In the genomic region with DNA sequence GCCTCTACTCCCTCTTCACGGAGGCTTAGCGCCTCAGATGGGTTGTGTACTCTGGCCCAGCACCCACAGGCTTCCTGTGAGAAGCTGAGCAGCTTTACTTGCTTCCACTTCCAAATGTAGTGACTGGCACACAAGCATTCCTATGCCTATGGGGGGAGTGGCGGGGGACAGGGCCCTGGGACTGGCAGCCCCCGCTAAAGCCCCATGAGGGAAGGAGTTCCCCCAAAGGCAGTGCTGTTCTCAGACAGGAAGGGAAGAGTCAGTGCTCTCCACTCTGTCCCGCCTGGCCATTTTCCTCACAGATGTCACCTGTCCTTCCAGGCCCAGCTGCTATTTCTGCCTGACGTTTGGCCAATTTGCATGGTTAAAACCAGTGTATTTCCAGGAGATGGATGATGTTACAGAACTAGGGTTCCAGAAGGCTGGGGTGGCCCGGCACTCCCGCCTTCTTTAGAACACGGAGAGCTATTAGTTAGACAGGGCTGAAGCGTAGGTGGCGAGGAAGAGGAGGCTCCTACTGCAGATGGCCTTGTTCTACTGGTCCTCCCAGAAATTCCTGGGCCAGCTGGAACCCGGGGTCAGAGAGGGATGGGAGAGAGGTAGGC, we compare ENCODE assay signal across 16 cellular contexts.
A peak's percentile ranks its signal among the peaks of the same experiment; 100 is the strongest.
DNase-seq lines count a peak whose midpoint lies in the region; ATAC-seq, FAIRE-seq and TF ChIP-seq lines count a peak whose summit lies in the region.
"Had no signal": no experiment of that assay in that cellular context is flagged by ENCODE, and none has a peak within 500 bp of the region (broad histone marks: within the 10 kb centered on the region; RNA-seq: fewer than 3 reads in every experiment).

No MANE protein-coding gene starts in this region.

- H4K91ac ChIP-seq in H1 (replicated peaks; ENCODE audit: insufficient read length, low read length), result no peak overlapping the region

- H4K20me1 ChIP-seq in H1 (replicated peaks in 1 of 2; ENCODE audit: control insufficient read depth in 1 of 2, insufficient read depth in 2 of 2, low read length in 2 of 2), result no peaks in the 10 kb centered on the region

- H3K18ac ChIP-seq in H1 (ENCODE audit: extremely low read depth, low read length), result no peak overlapping the region

- H4K5ac ChIP-seq in H1 (ENCODE audit: insufficient read length, low read depth, low read length), result no peak overlapping the region

- no peak for TF ChIP-seq EP300 in H1 (IDR thresholded peaks at IDR 0.05; ENCODE audit: borderline replicate concordance in 1 of 2, low read depth in 2 of 2, low read length in 2 of 2)

- no peak for TF ChIP-seq RAD21 in H1 (IDR thresholded peaks at IDR 0.05 in 1 of 2, conservative IDR thresholded peaks at IDR 0.05 in 1 of 2; ENCODE audit: low read depth in 2 of 2, low read length in 2 of 2)

- no peak for TF ChIP-seq POLR2A in H1 (IDR thresholded peaks at IDR 0.05; ENCODE audit: control extremely low read depth in 1 of 2, low read depth in 2 of 2, low read length in 2 of 2)

- CTCF ChIA-PET in H1 (lab: Charles Lee; ENCODE audit: partially characterized antibody), result interaction anchor here (0.8 to 1.3 kb wide), 3 partner anchors 9 to 19 kb away, joined by 3 to 4 read pairs (median 3); no protein-coding TSS in a partner anchor

- intact Hi-C loops in tibial artery (cut with DNase I; ENCODE audit: low total_unique reads), result no loop called here

- no peaks in the 10 kb centered on the region for H3K79me1 ChIP-seq in H1 (ENCODE audit: low read depth, low read length)

- no peak overlapping the region for H4K8ac ChIP-seq in H1 (ENCODE audit: extremely low read depth, insufficient read depth, low read length)

- H3K56ac ChIP-seq in H1 (replicated peaks; ENCODE audit: insufficient read length, low read depth, low read length), result no peak overlapping the region

- H3K79me2 ChIP-seq in H1 (ENCODE audit: control insufficient read depth in 1 of 2, insufficient read depth in 2 of 2, low read length in 2 of 2), result no peaks in the 10 kb centered on the region

- no peak overlapping the region for H3K4ac ChIP-seq in H1 (replicated peaks; ENCODE audit: insufficient read length, low read depth, low read length)

- no peak for TF ChIP-seq CTCF in H1 (IDR thresholded peaks at IDR 0.05; ENCODE audit: control extremely low read depth in 1 of 3, insufficient read depth in 1 of 3, low read depth in 1 of 3, low read length in 3 of 3)
- TF ChIP-seq CTCF in tibial artery (IDR thresholded peaks at IDR 0.05), result no peak

- POLR2A ChIA-PET in H1 (lab: Charles Lee; ENCODE audit: partially characterized antibody), result no interaction called here

- peaks cover 0 to 5% (median 0%) of the 10 kb centered on the region in 4 experiments; a peak in 4 of 7 replicates for H3K4me1 ChIP-seq in H1 (replicated peaks in 1 of 4; ENCODE audit: control insufficient read depth in 3 of 4, insufficient read depth in 4 of 4, low read length in 3 of 4)
- H3K4me1 ChIP-seq in tibial artery, result no peaks in the 10 kb centered on the region

- no peak overlapping the region; the same call in 1 of the 2 replicates for H2BK5ac ChIP-seq in H1 (ENCODE audit: low read depth, low read length)

- H3K4me2 ChIP-seq in H1 (ENCODE audit: insufficient read depth in 1 of 2, low read depth in 2 of 2, low read length in 2 of 2), result no peak overlapping the region

- H3K4me3 ChIP-seq in H1 (ENCODE audit: extremely low read depth in 1 of 4, insufficient read depth in 2 of 4, low read depth in 3 of 4, low read length in 4 of 4), result no peak overlapping the region
- no peak overlapping the region for H3K4me3 ChIP-seq in tibial artery

- no peak for FAIRE-seq in H1 (lab: Jason Lieb, UNC)
- FAIRE-seq: A204.1, GM19239, H54 had no signal

- H3K36me3 ChIP-seq in H1 (ENCODE audit: control insufficient read depth in 2 of 4, insufficient read depth in 4 of 4, low read length in 3 of 4) (no peaks in the 10 kb centered on the region), tibial artery (no peaks in the 10 kb centered on the region)

- no peak overlapping the region for H3K14ac ChIP-seq in H1 (ENCODE audit: insufficient read length)

- H3K9me3 ChIP-seq in H1 (ENCODE audit: insufficient read depth in 2 of 2, low read depth in 1 of 2, low read length in 1 of 2) (no peaks in the 10 kb centered on the region), tibial artery (peaks cover 3 to 22% (median 18%) of the 10 kb centered on the region in 3 donors)

- H3K27me3 ChIP-seq in H1 (replicated peaks in 1 of 4; ENCODE audit: control insufficient read depth in 3 of 4, extremely low read depth in 1 of 4, insufficient read depth in 3 of 4, low read length in 3 of 4) (no peaks in the 10 kb centered on the region), tibial artery (peaks cover 0 to 6% of the 10 kb centered on the region in 2 donors)

- H2BK15ac ChIP-seq in H1 (ENCODE audit: low read length), result peak overlapping the region; percentile 29; the same call in 1 of the 2 replicates

- 0 out of 2 replicates have a peak overlapping the region, but pooled peaks have one; percentile 32 for H2BK20ac ChIP-seq in H1 (ENCODE audit: low read length)

- H3K23me2 ChIP-seq in H1 (ENCODE audit: low read depth, low read length), result no peaks in the 10 kb centered on the region

- DNase-seq in activated effector memory CD4-positive, alpha-beta T cell treated with anti-CD3 and anti-CD28 coated beads, Interleukin-2, amount 50 U/mL, for 16 hours, result peak; percentile 53
- no peak for DNase-seq in activated effector memory CD4-positive, alpha-beta T cell treated with Interleukin-2 at 50 U/mL for 16 hours
- DNase-seq in H1 (ENCODE audit: low read depth in 1 of 2, low spot score in 2 of 2) (peak in 1 of 2 experiments; percentile 39), myocyte (ENCODE audit: low read depth) (peak; percentile 18), GF-D8 (lab: John Stamatoyannopoulos, UW) (no peak), tibial artery (no peak)
- DNase-seq: C1 segment of cervical spinal cord; Calu3; CD4-positive, alpha-beta T cell; DND-41; GDM1 had no signal

- no peak overlapping the region for H2AFZ ChIP-seq in H1 (ENCODE audit: low read length)

- no peak overlapping the region for H3K9ac ChIP-seq in H1 (replicated peaks in 1 of 4; ENCODE audit: extremely low read depth in 1 of 4, low read depth in 3 of 4, low read length in 3 of 4)

- no peak overlapping the region for H2AK5ac ChIP-seq in H1 (ENCODE audit: low read depth, low read length)

- no peak for ATAC-seq in GM21526 (IDR thresholded peaks at IDR 0.05; ENCODE audit: low FRiP score, unreplicated experiment)

- no peak overlapping the region for H3K23ac ChIP-seq in H1 (ENCODE audit: insufficient read length)

- no peak overlapping the region for H2BK120ac ChIP-seq in H1 (replicated peaks; ENCODE audit: low read depth, low read length)

- H3K27ac ChIP-seq in H1 (ENCODE audit: low read depth, low read length), result no peak overlapping the region
- no peak overlapping the region for H3K27ac ChIP-seq in tibial artery
- H3K27ac ChIP-seq: HL-60 had no signal

- H2BK12ac ChIP-seq in H1 (ENCODE audit: low read depth, low read length), result peak overlapping the region; percentile 50; the same call in 1 of the 2 replicates

- 93% methylated on average over 12 of the region's 12 CpGs; no CpG with 5 or more reads in 1 of the 2 experiments for WGBS in H1 (ENCODE audit: extremely low coverage in 1 of 2, insufficient coverage in 1 of 2, insufficient read length in 1 of 2, insufficient replicate concordance in 2 of 2, low coverage in 1 of 2, low lambda C conversion rate in 2 of 2, missing lambda C conversion rate in 1 of 2), 2 experiments

TF ChIP-seq in H1, 55 proteins besides CTCF, POLR2A, EP300 and RAD21:
- no peak for TF ChIP-seq SP2 (IDR thresholded peaks at IDR 0.05; ENCODE audit: low read length)
- TF ChIP-seq GTF2F1 (IDR thresholded peaks at IDR 0.05; ENCODE audit: borderline replicate concordance, low read depth, low read length), result no peak
- TF ChIP-seq RXRA (IDR thresholded peaks at IDR 0.05; ENCODE audit: insufficient read depth, low read depth, low read length), result no peak
- no peak for TF ChIP-seq CREB1 (IDR thresholded peaks at IDR 0.05)
- no peak for TF ChIP-seq MAFK (IDR thresholded peaks at IDR 0.05; ENCODE audit: low read depth, low read length)
- TF ChIP-seq PHF8 (conservative IDR thresholded peaks at IDR 0.05; ENCODE audit: low read depth, low read length), result no peak
- TF ChIP-seq, protein P1, sequence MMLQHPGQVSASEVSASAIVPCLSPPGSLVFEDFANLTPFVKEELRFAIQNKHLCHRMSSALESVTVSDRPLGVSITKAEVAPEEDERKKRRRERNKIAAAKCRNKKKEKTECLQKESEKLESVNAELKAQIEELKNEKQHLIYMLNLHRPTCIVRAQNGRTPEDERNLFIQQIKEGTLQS (IDR thresholded peaks at IDR 0.05; ENCODE audit: insufficient read depth, low read depth, low read length), result no peak
- no peak for TF ChIP-seq ZNF274 (IDR thresholded peaks at IDR 0.05; ENCODE audit: borderline replicate concordance, extremely low read depth, low read length)
- TF ChIP-seq TCF12 (IDR thresholded peaks at IDR 0.05; ENCODE audit: low read depth, low read length), result no peak
- no peak for TF ChIP-seq TAF7 (optimal IDR thresholded peaks at IDR 0.05; ENCODE audit: borderline replicate concordance, low read depth, low read length)
- no peak for TF ChIP-seq BACH1 (IDR thresholded peaks at IDR 0.05; ENCODE audit: low read length)
- TF ChIP-seq HDAC2 (IDR thresholded peaks at IDR 0.05; ENCODE audit: borderline replicate concordance in 1 of 2, low read depth in 2 of 2, low read length in 2 of 2), result no peak
- no peak for TF ChIP-seq BRCA1 (IDR thresholded peaks at IDR 0.05; ENCODE audit: low read depth, low read length)
- no peak for TF ChIP-seq YY1 (IDR thresholded peaks at IDR 0.05; ENCODE audit: low read depth, low read length)
- no peak for TF ChIP-seq CBX8 (IDR thresholded peaks at IDR 0.05; ENCODE audit: borderline replicate concordance, low read depth, low read length)

Comparison
In these comparisons a context has a peak if more than half of its experiments do, and no peak if none do; other contexts are left out.
1. DNase-seq: peak in activated effector memory CD4-positive, alpha-beta T cell treated with anti-CD3 and anti-CD28 coated beads, Interleukin-2, amount 50 U/mL, for 16 hours (single experiment) and myocyte (single experiment); none in activated effector memory CD4-positive, alpha-beta T cell treated with Interleukin-2 at 50 U/mL for 16 hours (single experiment), GF-D8 (single experiment) and tibial artery (0 of 2).